In genomic region chr10:132740542-132741066, GRCh38 we compare ENCODE assay signal across 24 cellular contexts. TPM values are rescaled to one million over a fixed set of nuclear protein-coding genes. Genes with fewer than 3 reads are reported as not detected.
DNase-seq lines count a peak whose midpoint lies in the region; ATAC-seq and FAIRE-seq lines count a peak whose summit lies in the region.
"Had no signal": no experiment of that assay in that cellular context is flagged by ENCODE, and none has a peak within 500 bp of the region (broad histone marks: within the 10 kb centered on the region; RNA-seq: fewer than 3 reads in every experiment).

No MANE protein-coding gene starts in this region.

- H3K27ac ChIP-seq in caudate nucleus (ENCODE audit: low read depth, low read length) (peak overlapping the region; percentile 99), small intestine (ENCODE audit: low read depth in 1 of 2, low read length in 1 of 2) (no peak overlapping the region)
- H3K27ac ChIP-seq: A549 had no signal

- DNase-seq in DMS53 treated with DMSO at 0.1 percent for 48 hours (lab: John Stamatoyannopoulos, UW; ENCODE audit: unreplicated experiment) (peak; percentile 15), caudate nucleus (lab: John Stamatoyannopoulos, UW) (no peak), kidney tubule cell (ENCODE audit: low spot score) (peak; percentile 39), small intestine (peak; percentile 33), NCI-H524 treated with DMSO at 0.1 percent for 48 hours (lab: John Stamatoyannopoulos, UW) (no peak)
- no peak for DNase-seq in activated CD8-positive, alpha-beta memory T cell treated with anti-CD3 and anti-CD28 coated beads, Interleukin-2, amount 50 U/mL, for 48 hours
- no peak for DNase-seq in activated naive CD4-positive, alpha-beta T cell treated with anti-CD3 and anti-CD28 coated beads, Interleukin-2, amount 10 ng/mL, durations not matched to agents 7 days and 5 days
- DNase-seq: Caco-2; CD4-positive, alpha-beta T cell; DMS153; GDM1; MM.1S; NCI-H1048; NCI-H1417 treated with DMSO at 0.1 percent for 48 hours; NCI-H187; NCI-H446; NCI-H526 treated with DMSO at 0.1 percent for 48 hours; RPMI8226; SHP77 had no signal

- H3K4me1 ChIP-seq in small intestine (ENCODE audit: control insufficient read depth in 2 of 2, insufficient read depth in 1 of 2, low read depth in 1 of 2, low read length in 1 of 2): no peaks in the 10 kb centered on the region
- H3K4me1 ChIP-seq: A549 had no signal

- no peak overlapping the region for H3K4me3 ChIP-seq in small intestine (ENCODE audit: low read depth in 1 of 2, low read length in 2 of 2)
- H3K4me3 ChIP-seq: A549, K562 had no signal

- FAIRE-seq in small intestine (lab: Jason Lieb, UNC): no peak
- FAIRE-seq: A549, H54, K562 had no signal

- H3K4me3 Mint-ChIP-seq in activated naive CD4-positive, alpha-beta T cell treated with anti-CD3 and anti-CD28 coated beads, Interleukin-2, amount 10 ng/mL, durations not matched to agents 7 days and 5 days: no peak overlapping the region
- H3K4me3 Mint-ChIP-seq: CD4-positive, alpha-beta T cell had no signal

- CTCF ChIA-PET in activated naive CD4-positive, alpha-beta T cell treated with anti-CD3 and anti-CD28 coated beads, Interleukin-2, amount 10 ng/mL, durations not matched to agents 7 days and 5 days (lab: Charles Lee): no interaction called here

- H3K27ac Mint-ChIP-seq in activated naive CD4-positive, alpha-beta T cell treated with anti-CD3 and anti-CD28 coated beads, Interleukin-2, amount 10 ng/mL, durations not matched to agents 7 days and 5 days: no peak overlapping the region
- H3K27ac Mint-ChIP-seq: CD4-positive, alpha-beta T cell had no signal

- no peaks in the 10 kb centered on the region for H3K27me3 Mint-ChIP-seq in activated naive CD4-positive, alpha-beta T cell treated with anti-CD3 and anti-CD28 coated beads, Interleukin-2, amount 10 ng/mL, durations not matched to agents 7 days and 5 days
- H3K27me3 Mint-ChIP-seq: CD4-positive, alpha-beta T cell had no signal

- no peaks in the 10 kb centered on the region for H3K36me3 Mint-ChIP-seq in activated naive CD4-positive, alpha-beta T cell treated with anti-CD3 and anti-CD28 coated beads, Interleukin-2, amount 10 ng/mL, durations not matched to agents 7 days and 5 days

- no peaks in the 10 kb centered on the region for H3K9me3 Mint-ChIP-seq in activated naive CD4-positive, alpha-beta T cell treated with anti-CD3 and anti-CD28 coated beads, Interleukin-2, amount 10 ng/mL, durations not matched to agents 7 days and 5 days
- H3K9me3 Mint-ChIP-seq: CD4-positive, alpha-beta T cell had no signal

- 26 to 63% (median 47%) methylated on average over 9 of the region's 9 CpGs for WGBS in small intestine, 3 donors

- ATAC-seq in GM18873 (IDR thresholded peaks at IDR 0.05; ENCODE audit: low FRiP score, unreplicated experiment): no peak
- ATAC-seq: A549, K562 had no signal

- H3K9me3 ChIP-seq in small intestine (ENCODE audit: control insufficient read depth, low read depth): no peaks in the 10 kb centered on the region
- H3K9me3 ChIP-seq: A549, Caco-2 had no signal

- no peaks in the 10 kb centered on the region for H3K4me1 Mint-ChIP-seq in activated naive CD4-positive, alpha-beta T cell treated with anti-CD3 and anti-CD28 coated beads, Interleukin-2, amount 10 ng/mL, durations not matched to agents 7 days and 5 days

- H3K27me3 ChIP-seq in small intestine (ENCODE audit: control insufficient read depth in 2 of 2, insufficient read depth in 2 of 2, low read length in 2 of 2): no peaks in the 10 kb centered on the region

- H3K36me3 ChIP-seq in small intestine (ENCODE audit: control insufficient read depth in 2 of 2, insufficient read depth in 2 of 2, low read length in 2 of 2): peaks cover 0 to 2% of the 10 kb centered on the region in 2 donors

RNA-seq across cellular contexts. Expression of gene NKX6-2, which starts 45.3 kb away (rescaled TPM):
- polyA plus RNA-seq in small intestine: under 1 TPM in 1 of 3 donors, not detected in 2; 0.07 TPM
- polyA plus RNA-seq: A549, BJ had no signal

Comparison
In these comparisons a context has a peak if more than half of its experiments do, and no peak if none do; other contexts are left out.
1. DNase-seq: peak in DMS53 treated with DMSO at 0.1 percent for 48 hours (single experiment), kidney tubule cell (single experiment) and small intestine (single experiment); none in caudate nucleus (0 of 61), activated CD8-positive, alpha-beta memory T cell treated with anti-CD3 and anti-CD28 coated beads, Interleukin-2, amount 50 U/mL, for 48 hours (single experiment), activated naive CD4-positive, alpha-beta T cell treated with anti-CD3 and anti-CD28 coated beads, Interleukin-2, amount 10 ng/mL, durations not matched to agents 7 days and 5 days (single experiment) and NCI-H524 treated with DMSO at 0.1 percent for 48 hours (single experiment).